In the genomic region with DNA sequence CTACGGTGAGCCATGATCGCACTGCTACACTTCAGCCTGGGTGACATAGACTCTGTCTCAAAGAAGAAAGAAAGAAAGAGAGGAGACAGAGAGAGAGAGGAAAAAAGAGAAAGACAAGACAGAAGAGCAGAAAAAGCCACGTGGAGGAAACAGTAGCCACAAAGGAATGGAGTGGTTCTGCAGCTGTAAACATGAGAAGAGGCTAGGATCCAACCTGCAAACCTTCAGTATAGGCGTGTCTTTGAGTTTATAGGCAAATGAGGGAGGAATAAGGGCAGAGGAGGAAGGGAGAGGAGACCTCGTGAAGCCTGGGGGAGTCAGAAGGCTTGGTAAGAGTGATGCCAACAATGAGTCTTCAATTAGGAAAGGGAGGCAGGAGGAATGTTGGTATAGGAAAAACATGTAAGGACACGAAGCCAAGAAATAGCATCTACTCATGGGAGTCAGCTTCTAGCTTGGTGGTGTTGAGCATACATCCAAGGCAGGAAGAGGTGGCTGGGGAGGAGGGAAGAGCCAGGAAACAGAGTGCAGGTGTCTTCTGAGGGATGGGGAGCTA, we compare ENCODE assay signal across 15 cellular contexts. TPM values are rescaled to one million over a fixed set of nuclear protein-coding genes. Genes with fewer than 3 reads are reported as not detected.
DNase-seq lines count a peak whose midpoint lies in the region; ATAC-seq and TF ChIP-seq lines count a peak whose summit lies in the region.
"Had no signal": no experiment of that assay in that cellular context is flagged by ENCODE, and none has a peak within 500 bp of the region (broad histone marks: within the 10 kb centered on the region; RNA-seq: fewer than 3 reads in every experiment).

No MANE protein-coding gene starts in this region.

- H3K27ac Mint-ChIP-seq in activated CD4-positive, alpha-beta T cell treated with anti-CD3 and anti-CD28 coated beads for 36 hours: peak overlapping the region; percentile 83
- H3K27ac Mint-ChIP-seq in IgD-negative memory B cell (peak overlapping the region in 2 of 3 donors; percentile 67 to 89), nephron progenitor cell (peak overlapping the region; percentile 87)

- H3K36me3 Mint-ChIP-seq in activated CD4-positive, alpha-beta T cell treated with anti-CD3 and anti-CD28 coated beads for 36 hours (ENCODE audit: low read depth): peaks cover 21% of the 10 kb centered on the region
- H3K36me3 Mint-ChIP-seq in IgD-negative memory B cell (peaks cover 3% of the 10 kb centered on the region), nephron progenitor cell (ENCODE audit: low read depth) (peaks cover 24% of the 10 kb centered on the region)

- H3K9me3 ChIP-seq in mesenchymal stem cell (ENCODE audit: control insufficient read depth, low read length): no peaks in the 10 kb centered on the region
- H3K9me3 ChIP-seq: tibial nerve had no signal

- H4K8ac ChIP-seq in mesenchymal stem cell (ENCODE audit: low read length): no peak overlapping the region

- H3K4me1 Mint-ChIP-seq in activated CD4-positive, alpha-beta T cell treated with anti-CD3 and anti-CD28 coated beads for 36 hours: peaks cover 68% of the 10 kb centered on the region
- H3K4me1 Mint-ChIP-seq in IgD-negative memory B cell (peaks cover 16 to 32% (median 28%) of the 10 kb centered on the region in 3 donors), nephron progenitor cell (peaks cover 31% of the 10 kb centered on the region)

- H4K91ac ChIP-seq in mesenchymal stem cell (ENCODE audit: low read length): no peak overlapping the region

- CTCF ChIA-PET in activated CD4-positive, alpha-beta T cell treated with anti-CD3 and anti-CD28 coated beads for 36 hours (lab: Charles Lee): interaction anchor here (0.5 to 1.1 kb wide), 2 partner anchors 13 to 27 kb away, joined by 3 read pairs; no protein-coding TSS in a partner anchor

- no peak for ATAC-seq in activated CD4-positive, alpha-beta T cell treated with anti-CD3 and anti-CD28 coated beads for 36 hours
- no peak for ATAC-seq in GM21576 (IDR thresholded peaks at IDR 0.05; ENCODE audit: unreplicated experiment)
- ATAC-seq: PC-3 had no signal

- H3K36me3 ChIP-seq in mesenchymal stem cell (ENCODE audit: control insufficient read depth in 1 of 2, insufficient read depth in 2 of 2, low read depth in 1 of 2, low read length in 2 of 2): peaks cover 10 to 18% of the 10 kb centered on the region in 2 experiments

- 96% methylated on average over 6 of the region's 6 CpGs for WGBS in mesenchymal stem cell

- H3K4me3 Mint-ChIP-seq in activated CD4-positive, alpha-beta T cell treated with anti-CD3 and anti-CD28 coated beads for 36 hours: peak overlapping the region; percentile 15
- H3K4me3 Mint-ChIP-seq in IgD-negative memory B cell: peak overlapping the region in 1 of 4 donors; percentile 13
- H3K4me3 Mint-ChIP-seq in nephron progenitor cell: no peak overlapping the region

- H2AK5ac ChIP-seq in mesenchymal stem cell (ENCODE audit: low read length, severe bottlenecking): no peak overlapping the region

- H3K4me1 ChIP-seq in mesenchymal stem cell (ENCODE audit: control insufficient read depth, insufficient read depth, low read depth, low read length): peaks cover 8% of the 10 kb centered on the region

- no peak overlapping the region for H3K18ac ChIP-seq in mesenchymal stem cell (ENCODE audit: low read depth in 1 of 2, low read length in 2 of 2)

- no peak overlapping the region for H3K9ac ChIP-seq in mesenchymal stem cell (ENCODE audit: low read length)

- intact Hi-C loops in activated CD4-positive, alpha-beta T cell treated with anti-CD3 and anti-CD28 coated beads for 36 hours (cut with DNase I, micrococcal nuclease): loop anchor here in 1 of 2 experiments (5.0 kb wide), 1 partner anchor 162 kb away; no protein-coding TSS in a partner anchor

- H3K27me3 Mint-ChIP-seq in activated CD4-positive, alpha-beta T cell treated with anti-CD3 and anti-CD28 coated beads for 36 hours: no peaks in the 10 kb centered on the region
- H3K27me3 Mint-ChIP-seq in IgD-negative memory B cell (no peaks in the 10 kb centered on the region), nephron progenitor cell (ENCODE audit: low read depth, poor library complexity) (peaks cover 2% of the 10 kb centered on the region)

- H2AFZ ChIP-seq in mesenchymal stem cell (ENCODE audit: low read depth, low read length): no peak overlapping the region

- no peak overlapping the region for H2BK15ac ChIP-seq in mesenchymal stem cell (ENCODE audit: low read depth, poor library complexity, severe bottlenecking)

- no peak overlapping the region for H2BK5ac ChIP-seq in mesenchymal stem cell (ENCODE audit: low read depth, low read length, poor library complexity, severe bottlenecking)

- no peak for TF ChIP-seq CTCF in nephron progenitor cell (IDR thresholded peaks at IDR 0.05)

- H3K23ac ChIP-seq in mesenchymal stem cell (ENCODE audit: low read length in 2 of 2): no peak overlapping the region

- H3K4ac ChIP-seq in mesenchymal stem cell (ENCODE audit: low read depth in 1 of 2, low read length in 2 of 2): no peak overlapping the region

- no peak overlapping the region for H2BK12ac ChIP-seq in mesenchymal stem cell (ENCODE audit: low read length in 2 of 2)

- H3K27ac ChIP-seq in angular gyrus (ENCODE audit: low read depth, low read length) (peak overlapping the region; percentile 59), mesenchymal stem cell (ENCODE audit: low read length, poor library complexity, severe bottlenecking) (no peak overlapping the region)
- H3K27ac ChIP-seq: 22Rv1, tibial nerve had no signal

- no peaks in the 10 kb centered on the region for H3K27me3 ChIP-seq in mesenchymal stem cell (ENCODE audit: control insufficient read depth in 1 of 2, insufficient read depth in 1 of 2, low read length in 2 of 2)
- H3K27me3 ChIP-seq: tibial nerve had no signal

- peaks cover 33% of the 10 kb centered on the region for H3K79me1 ChIP-seq in mesenchymal stem cell (replicated peaks; ENCODE audit: low read length, poor library complexity, severe bottlenecking)

- DNase-seq in activated CD4-positive, alpha-beta T cell treated with anti-CD3 and anti-CD28 coated beads for 36 hours: no peak
- DNase-seq in activated CD4-positive, alpha-beta T cell treated with anti-CD3 and anti-CD28 coated beads for 4 hours: no peak
- DNase-seq in nephron progenitor cell (no peak), mesenchymal stem cell (no peak)
- no peak for DNase-seq in stimulated activated CD8-positive, alpha-beta memory T cell treated with anti-CD3 and anti-CD28 coated beads, Interleukin-4, amount 100 ng/mL, for 48 hours
- DNase-seq: activated CD8-positive, alpha-beta memory T cell treated with anti-CD3 and anti-CD28 coated beads for 24 hours; activated naive CD4-positive, alpha-beta T cell treated with Interleukin-2 at 50 U/mL for 16 hours; central memory CD4-positive, alpha-beta T cell; PC-3 had no signal

- no peak overlapping the region for H3K14ac ChIP-seq in mesenchymal stem cell (ENCODE audit: low read length in 2 of 2)

- no peak overlapping the region for H2BK120ac ChIP-seq in mesenchymal stem cell (ENCODE audit: low read depth, low read length)

- no peak overlapping the region for H3K4me2 ChIP-seq in mesenchymal stem cell (ENCODE audit: low read length, poor library complexity, severe bottlenecking)

- H3K4me3 ChIP-seq in mesenchymal stem cell (ENCODE audit: insufficient read depth in 1 of 2, low read depth in 1 of 2, low read length in 2 of 2): no peak overlapping the region
- H3K4me3 ChIP-seq: lung, tibial nerve had no signal

- no peaks in the 10 kb centered on the region for H3K9me3 Mint-ChIP-seq in activated CD4-positive, alpha-beta T cell treated with anti-CD3 and anti-CD28 coated beads for 36 hours (ENCODE audit: low read depth)
- H3K9me3 Mint-ChIP-seq in IgD-negative memory B cell: peaks cover 0 to 1% (median 0%) of the 10 kb centered on the region in 3 donors
- H3K9me3 Mint-ChIP-seq in nephron progenitor cell: peaks cover 6% of the 10 kb centered on the region

- POLR2A ChIA-PET in activated CD4-positive, alpha-beta T cell treated with anti-CD3 and anti-CD28 coated beads for 36 hours (lab: Charles Lee): interaction anchor here (1.0 kb wide), 1 partner anchor 16 kb away, joined by 3 read pairs; no protein-coding TSS in a partner anchor

RNA-seq across cellular contexts. Expression of a gene that starts 3.9 kb away (rescaled TPM):
- total RNA-seq in activated CD4-positive, alpha-beta T cell treated with anti-CD3 and anti-CD28 coated beads for 36 hours: 10 to 100 TPM; 12.2 to 14.3 TPM
- polyA plus RNA-seq in IgD-negative memory B cell: 18.1 TPM
- 6.1 TPM for polyA plus RNA-seq in mesenchymal stem cell (2013, experiment 1 of 2)
- 6.3 TPM for polyA plus RNA-seq in mesenchymal stem cell (2013, experiment 2 of 2)

RNA-seq across cellular contexts. Expression of a gene that starts 15.5 kb away (rescaled TPM):
- under 1 TPM; 0.18 to 0.21 TPM for total RNA-seq in activated CD4-positive, alpha-beta T cell treated with anti-CD3 and anti-CD28 coated beads for 36 hours
- polyA plus RNA-seq in IgD-negative memory B cell: 0.73 TPM
- polyA plus RNA-seq in mesenchymal stem cell (2013, experiment 1 of 2): 0.21 TPM
- 0.15 TPM for polyA plus RNA-seq in mesenchymal stem cell (2013, experiment 2 of 2)
